In the genomic region with DNA sequence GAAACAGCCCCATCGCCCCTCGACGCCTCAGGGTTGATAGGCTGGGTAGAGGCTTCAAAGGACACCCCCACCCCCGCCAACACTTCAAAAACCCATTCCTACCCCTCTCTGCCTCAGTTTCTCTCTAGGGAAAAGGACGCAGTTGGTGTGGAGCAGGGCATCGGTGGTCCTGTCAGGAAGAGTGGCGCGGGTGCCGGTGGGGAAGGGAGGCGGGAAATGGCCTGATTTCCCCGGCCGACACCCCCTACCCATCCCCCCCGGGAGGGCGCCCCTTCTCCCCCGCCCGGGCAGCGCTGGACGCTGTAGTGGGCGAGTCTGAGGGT, we compare ENCODE assay signal across 8 cellular contexts. TPM values are rescaled to one million over a fixed set of nuclear protein-coding genes. Genes with fewer than 3 reads are reported as not detected.
DNase-seq lines count a peak whose midpoint lies in the region; ATAC-seq and TF ChIP-seq lines count a peak whose summit lies in the region.

No MANE protein-coding gene starts in this region.

- no peak for TF ChIP-seq POLR2A in GM18505 (IDR thresholded peaks at IDR 0.05; ENCODE audit: borderline replicate concordance, extremely low read depth, insufficient read depth, insufficient read length)

- no peak overlapping the region for H3K27ac Mint-ChIP-seq in central memory CD8-positive, alpha-beta T cell (ENCODE audit: low read depth)
- peak overlapping the region in 3 of 10 donors; percentile 12 to 78 (median 59) for H3K27ac Mint-ChIP-seq in naive thymus-derived CD8-positive, alpha-beta T cell

- H3K4me1 Mint-ChIP-seq in central memory CD8-positive, alpha-beta T cell: peaks cover 21% of the 10 kb centered on the region
- H3K4me1 Mint-ChIP-seq in naive thymus-derived CD8-positive, alpha-beta T cell: peaks cover 10 to 18% (median 14%) of the 10 kb centered on the region in 4 donors

- H3K36me3 Mint-ChIP-seq in central memory CD8-positive, alpha-beta T cell (ENCODE audit: insufficient read depth): peaks cover 5% of the 10 kb centered on the region
- no peaks in the 10 kb centered on the region for H3K36me3 Mint-ChIP-seq in naive thymus-derived CD8-positive, alpha-beta T cell

- POLR2A ChIA-PET in naive thymus-derived CD8-positive, alpha-beta T cell (lab: Charles Lee): no interaction called here

- H3K9me3 Mint-ChIP-seq in central memory CD8-positive, alpha-beta T cell: no peaks in the 10 kb centered on the region
- H3K9me3 Mint-ChIP-seq in naive thymus-derived CD8-positive, alpha-beta T cell: no peaks in the 10 kb centered on the region

- no peak for DNase-seq in central memory CD8-positive, alpha-beta T cell (ENCODE audit: low spot score in 2 of 2)
- DNase-seq in naive thymus-derived CD8-positive, alpha-beta T cell: no peak
- DNase-seq in 8988T: no peak
- DNase-seq in NCI-H2029 (lab: John Stamatoyannopoulos, UW): no peak
- no peak for DNase-seq in NCI-H2227 (lab: John Stamatoyannopoulos, UW; ENCODE audit: unreplicated experiment)

- H3K4me3 Mint-ChIP-seq in central memory CD8-positive, alpha-beta T cell: peak overlapping the region; percentile 88
- H3K4me3 Mint-ChIP-seq in naive thymus-derived CD8-positive, alpha-beta T cell: peak overlapping the region; percentile 86 to 96 (median 92)

- no peaks in the 10 kb centered on the region for H3K27me3 Mint-ChIP-seq in central memory CD8-positive, alpha-beta T cell
- no peaks in the 10 kb centered on the region for H3K27me3 Mint-ChIP-seq in naive thymus-derived CD8-positive, alpha-beta T cell

- ATAC-seq in GM18505 (IDR thresholded peaks at IDR 0.05; ENCODE audit: unreplicated experiment): peak; percentile 2
- peak; percentile 1 for ATAC-seq in HG03460 (IDR thresholded peaks at IDR 0.05; ENCODE audit: unreplicated experiment)
- no peak for ATAC-seq in central memory CD8-positive, alpha-beta T cell (replicated peaks; ENCODE audit: extremely low read depth, poor library complexity, severe bottlenecking)
- peak in 1 of 2 donors; percentile 23 for ATAC-seq in naive thymus-derived CD8-positive, alpha-beta T cell
- no peak for ATAC-seq in GM21737 (IDR thresholded peaks at IDR 0.05; ENCODE audit: unreplicated experiment)

RNA-seq across cellular contexts. Expression of gene NRSN2, which starts 0.4 kb away (rescaled TPM):
- 1 to 10 TPM; 1.2 to 1.6 TPM for total RNA-seq in naive thymus-derived CD8-positive, alpha-beta T cell
- polyA plus RNA-seq in naive thymus-derived CD8-positive, alpha-beta T cell: 1 to 10 TPM; 1.7 to 3.6 (median 2.6) TPM

RNA-seq across cellular contexts. Expression of gene SOX12, which starts 21.9 kb away (rescaled TPM):
- total RNA-seq in naive thymus-derived CD8-positive, alpha-beta T cell: 10 to 100 TPM; 19.8 to 21.7 TPM
- 1 to 10 TPM; 1.3 to 2.1 (median 2.0) TPM for polyA plus RNA-seq in naive thymus-derived CD8-positive, alpha-beta T cell

RNA-seq across cellular contexts. Expression of gene TRIB3, which starts 33.3 kb away (rescaled TPM):
- 1 to 10 TPM; 8.7 to 8.9 TPM for total RNA-seq in naive thymus-derived CD8-positive, alpha-beta T cell
- polyA plus RNA-seq in naive thymus-derived CD8-positive, alpha-beta T cell: 1 to 10 TPM; 5.5 to 6.5 (median 6.2) TPM

RNA-seq across cellular contexts. Expression of gene ZCCHC3, which starts 49.9 kb away (rescaled TPM):
- total RNA-seq in naive thymus-derived CD8-positive, alpha-beta T cell: 10 to 100 TPM; 29.6 to 29.7 TPM
- polyA plus RNA-seq in naive thymus-derived CD8-positive, alpha-beta T cell: 10 to 100 TPM in 1 of 3 donors, 1 to 10 TPM in 2; 6.9 to 13.9 (median 7.5) TPM

RNA-seq across cellular contexts. Expression of gene C20orf96, which starts 56.7 kb away (rescaled TPM):
- total RNA-seq in naive thymus-derived CD8-positive, alpha-beta T cell: 1 to 10 TPM; 4.7 to 5.7 TPM
- polyA plus RNA-seq in naive thymus-derived CD8-positive, alpha-beta T cell: under 1 TPM; 0.46 to 0.80 (median 0.67) TPM

Comparison
In these comparisons a context has a peak if more than half of its experiments do, and no peak if none do; other contexts are left out.
1. ATAC-seq: peak in GM18505 (single experiment) and HG03460 (single experiment); none in central memory CD8-positive, alpha-beta T cell (single experiment) and GM21737 (single experiment).